Comparison of ENCODE assay signal across 15 cellular contexts in the genomic region with DNA sequence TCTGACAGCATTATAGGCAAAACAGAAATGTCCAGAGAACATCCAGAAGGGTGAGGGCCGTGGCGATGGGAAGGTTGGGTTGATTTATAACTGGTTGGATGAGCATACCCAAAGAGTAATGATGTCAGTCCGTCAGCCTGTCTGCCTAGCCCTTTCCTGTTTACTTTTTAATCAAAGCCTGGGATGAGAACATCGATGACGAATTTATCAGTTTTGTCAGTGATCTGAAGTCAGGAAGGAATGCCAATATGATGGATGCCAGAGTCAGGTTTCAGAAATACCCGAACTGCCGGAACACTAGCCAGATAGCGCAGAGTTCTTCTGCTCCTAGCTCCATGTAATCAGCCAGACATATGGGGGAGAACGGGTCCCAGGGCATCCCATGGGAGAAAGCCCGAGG. TPM values are rescaled to one million over a fixed set of nuclear protein-coding genes. Genes with fewer than 3 reads are reported as not detected.
A peak's percentile ranks its signal among the peaks of the same experiment; 100 is the strongest.
DNase-seq lines count a peak whose midpoint lies in the region; ATAC-seq and TF ChIP-seq lines count a peak whose summit lies in the region.
"Had no signal": no experiment of that assay in that cellular context is flagged by ENCODE, and none has a peak within 500 bp of the region (broad histone marks: within the 10 kb centered on the region; RNA-seq: fewer than 3 reads in every experiment).

No MANE protein-coding gene starts in this region.

- peak overlapping the region; percentile 0 for H3K9ac ChIP-seq in adipocyte (ENCODE audit: low read length)
- H3K9ac ChIP-seq: BLaER1 treated with 17β-estradiol and CSF1 and Interleukin-3, amounts not matched to agents 10 nM and 100 nM; KMS-11 had no signal

- DNase-seq in HEK293T (ENCODE audit: extremely low spot score) = no peak
- DNase-seq in adipocyte (ENCODE audit: low read depth) = no peak
- no peak for DNase-seq in left ventricle myocardium superior
- DNase-seq in renal cortical epithelial cell (ENCODE audit: low read depth) = peak; percentile 65
- no peak for DNase-seq in iPS-NIHi7 (ENCODE audit: extremely low spot score)
- no peak for DNase-seq in SIG-M5 treated with dmso at 0.1 percent for 504 hours (lab: John Stamatoyannopoulos, UW; ENCODE audit: unreplicated experiment)
- no peak for DNase-seq in stimulated activated CD4-positive, alpha-beta T cell treated with anti-CD3 and anti-CD28 coated beads, Interleukin-2, amount 100 ng/mL, for 48 hours
- DNase-seq in NCI-H1048 (lab: John Stamatoyannopoulos, UW) = no peak
- DNase-seq: DND-41; H7; stimulated activated CD8-positive, alpha-beta memory T cell treated with anti-CD3 and anti-CD28 coated beads, Interleukin-4, amount 100 ng/mL, for 48 hours; upper lobe of right lung had no signal

- POLR2A ChIA-PET in HEK293T (lab: Yijun Ruan, JAX) = interaction anchor here (1.4 kb wide), 1 partner anchor 108 kb away, joined by 3 read pairs; a partner anchor contains a TSS

- peaks cover 62% of the 10 kb centered on the region for H3K4me1 ChIP-seq in adipocyte (ENCODE audit: control insufficient read depth, insufficient read depth, low read length)
- H3K4me1 ChIP-seq: pancreas had no signal

- CTCF ChIA-PET in HEK293T (lab: Yijun Ruan, JAX) = interaction anchor here (0.7 to 1.4 kb wide), 2 partner anchors 10 to 33 kb away, joined by 4 read pairs; no protein-coding TSS in a partner anchor

- peaks cover 5% of the 10 kb centered on the region for H3K36me3 ChIP-seq in adipocyte (ENCODE audit: control insufficient read depth, insufficient read depth, low read length, severe bottlenecking)
- H3K36me3 ChIP-seq: pancreas, upper lobe of right lung had no signal

- peak; percentile 23 for ATAC-seq in left ventricle myocardium superior
- ATAC-seq: pancreas, upper lobe of right lung had no signal

- no peaks in the 10 kb centered on the region for H3K27me3 ChIP-seq in adipocyte (replicated peaks; ENCODE audit: control insufficient read depth, insufficient read depth, low read length)
- H3K27me3 ChIP-seq: BLaER1 treated with 17β-estradiol and CSF1 and Interleukin-3, amounts not matched to agents 10 nM and 100 nM; pancreas; upper lobe of right lung had no signal

- H3K4me3 ChIP-seq in adipocyte (ENCODE audit: low read length) = no peak overlapping the region
- H3K4me3 ChIP-seq: BLaER1 treated with 17β-estradiol and CSF1 and Interleukin-3, amounts not matched to agents 10 nM and 100 nM; pancreas; upper lobe of right lung had no signal

- no peaks in the 10 kb centered on the region for H3K9me3 ChIP-seq in adipocyte (ENCODE audit: control insufficient read depth, low read length)
- H3K9me3 ChIP-seq: BLaER1 treated with 17β-estradiol and CSF1 and Interleukin-3, amounts not matched to agents 10 nM and 100 nM; pancreas; upper lobe of right lung had no signal

- intact Hi-C loops in left ventricle myocardium superior (cut with micrococcal nuclease) = no loop called here

TF ChIP-seq in HEK293T, 16 proteins besides CTCF, POLR2A, EP300 and RAD21:
- TF ChIP-seq L3MBTL2 (conservative IDR thresholded peaks at IDR 0.05) = no peak
- TF ChIP-seq, protein P1, sequence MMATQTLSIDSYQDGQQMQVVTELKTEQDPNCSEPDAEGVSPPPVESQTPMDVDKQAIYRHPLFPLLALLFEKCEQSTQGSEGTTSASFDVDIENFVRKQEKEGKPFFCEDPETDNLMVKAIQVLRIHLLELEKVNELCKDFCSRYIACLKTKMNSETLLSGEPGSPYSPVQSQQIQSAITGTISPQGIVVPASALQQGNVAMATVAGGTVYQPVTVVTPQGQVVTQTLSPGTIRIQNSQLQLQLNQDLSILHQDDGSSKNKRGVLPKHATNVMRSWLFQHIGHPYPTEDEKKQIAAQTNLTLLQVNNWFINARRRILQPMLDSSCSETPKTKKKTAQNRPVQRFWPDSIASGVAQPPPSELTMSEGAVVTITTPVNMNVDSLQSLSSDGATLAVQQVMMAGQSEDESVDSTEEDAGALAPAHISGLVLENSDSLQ (IDR thresholded peaks at IDR 0.05) = 0 out of 2 replicates have a peak, but pooled peaks have one; percentile 2
TF ChIP-seq in HEK293T: peak in this region for 1.

RNA-seq across cellular contexts. Expression of a gene that starts 33.8 kb away (rescaled TPM):
- total RNA-seq in left ventricle myocardium superior = 117 TPM
- total RNA-seq in renal cortical epithelial cell = 47.2 and 146 TPM in 2 replicates
